In genomic region chr7:66450814-66451213, GRCh38 we compare ENCODE assay signal across 5 cellular contexts.
DNase-seq lines count a peak whose midpoint lies in the region; ATAC-seq and TF ChIP-seq lines count a peak whose summit lies in the region.
"Not testable (repeated sequence)": the region's sequence is repeated elsewhere in the genome, so short reads cannot be mapped to it uniquely, and the experiment has no call there.

No MANE protein-coding gene starts in this region.

- not testable (repeated sequence) for DNase-seq in IMR-90, nephron progenitor cell
- DNase-seq in fibroblast of the aortic adventitia (ENCODE audit: low read depth) (peak; percentile 24), iris pigment epithelial cell (ENCODE audit: low read depth) (peak; percentile 22), mesenchymal stem cell (peak; percentile 17)

- H2BK20ac ChIP-seq in IMR-90 (ENCODE audit: low read depth, low read length): not testable (repeated sequence)

- H3K4me3 ChIP-seq in IMR-90 (ENCODE audit: insufficient read depth, low read depth, low read length); fibroblast of the aortic adventitia (ENCODE audit: low read depth, low read length); mesenchymal stem cell (ENCODE audit: insufficient read depth in 1 of 2, low read depth in 1 of 2, low read length in 2 of 2): not testable (repeated sequence)

- not testable (repeated sequence) for H2BK120ac ChIP-seq in IMR-90 (ENCODE audit: low read depth, low read length); mesenchymal stem cell (ENCODE audit: low read depth, low read length)

- not testable (repeated sequence) for H3K36me3 ChIP-seq in IMR-90 (ENCODE audit: control insufficient read depth, insufficient read depth, low read length); mesenchymal stem cell (ENCODE audit: control insufficient read depth in 1 of 2, insufficient read depth in 2 of 2, low read depth in 1 of 2, low read length in 2 of 2)

- not testable (repeated sequence) for H4K91ac ChIP-seq in IMR-90 (ENCODE audit: insufficient read depth, low read depth, low read length)
- peak overlapping the region; percentile 27 for H4K91ac ChIP-seq in mesenchymal stem cell (ENCODE audit: low read length)

- not testable (repeated sequence) for H3K14ac ChIP-seq in IMR-90 (replicated peaks; ENCODE audit: low read depth, low read length); mesenchymal stem cell (ENCODE audit: low read length in 2 of 2)

- H3K27ac ChIP-seq in IMR-90 (ENCODE audit: insufficient read depth, low read length); mesenchymal stem cell (ENCODE audit: low read length, poor library complexity, severe bottlenecking): not testable (repeated sequence)

- intact Hi-C loops in IMR-90 (cut with micrococcal nuclease): not testable (repeated sequence)

- H2AK9ac ChIP-seq in IMR-90 (replicated peaks; ENCODE audit: low read depth, low read length, poor library complexity): not testable (repeated sequence)

- not testable (repeated sequence) for H3K4me1 ChIP-seq in IMR-90 (ENCODE audit: control insufficient read depth, insufficient read depth, low read length); mesenchymal stem cell (ENCODE audit: control insufficient read depth, insufficient read depth, low read depth, low read length)

- not testable (repeated sequence) for BruUV-seq in IMR-90 (replicated peaks; lab: Mats Ljungman, UMichigan)

- peak; percentile 27; the same call in 1 of the 2 replicates for ATAC-seq in IMR-90 (ENCODE audit: low read depth)

- not testable (repeated sequence) for H3K9me3 Mint-ChIP-seq in nephron progenitor cell

- not testable (repeated sequence) for TF ChIP-seq CTCF in IMR-90 (conservative IDR thresholded peaks at IDR 0.05; ENCODE audit: low read depth, low read length); fibroblast of the aortic adventitia (IDR thresholded peaks at IDR 0.05; ENCODE audit: insufficient read depth, low read length); nephron progenitor cell (IDR thresholded peaks at IDR 0.05)

- H2AFZ ChIP-seq in IMR-90 (replicated peaks; ENCODE audit: low read length, poor library complexity); mesenchymal stem cell (ENCODE audit: low read depth, low read length): not testable (repeated sequence)

- H3K23ac ChIP-seq in IMR-90 (ENCODE audit: low read depth, low read length); mesenchymal stem cell (ENCODE audit: low read length in 2 of 2): not testable (repeated sequence)

- H4K20me1 ChIP-seq in IMR-90 (ENCODE audit: insufficient read depth, low read length): not testable (repeated sequence)

- in situ Hi-C loops in IMR-90 (cut with MboI; ENCODE audit: low sequenced_read_pairs): not testable (repeated sequence)

- H3K27me3 ChIP-seq in IMR-90 (ENCODE audit: control insufficient read depth, insufficient read depth, low read length); mesenchymal stem cell (ENCODE audit: control insufficient read depth in 1 of 2, insufficient read depth in 1 of 2, low read length in 2 of 2): not testable (repeated sequence)

- H3K4me2 ChIP-seq in IMR-90 (ENCODE audit: low read depth, low read length); mesenchymal stem cell (ENCODE audit: low read length, poor library complexity, severe bottlenecking): not testable (repeated sequence)

- H3K27me3 Mint-ChIP-seq in nephron progenitor cell (ENCODE audit: low read depth, poor library complexity): not testable (repeated sequence)

- CTCF ChIA-PET in IMR-90 (lab: Yijun Ruan, JAX): interaction anchor here (1.0 kb wide), 1 partner anchor 310 kb away, joined by 3 read pairs; no protein-coding TSS in a partner anchor

- H3K4me3 Mint-ChIP-seq in nephron progenitor cell: not testable (repeated sequence)

- not testable (repeated sequence) for H2BK15ac ChIP-seq in IMR-90 (ENCODE audit: low read depth, low read length); mesenchymal stem cell (ENCODE audit: low read depth, poor library complexity, severe bottlenecking)

- not testable (repeated sequence) for H3K9me3 ChIP-seq in IMR-90 (ENCODE audit: control insufficient read depth, insufficient read depth, low read length); mesenchymal stem cell (ENCODE audit: control insufficient read depth, low read length)

- not testable (repeated sequence) for H3K18ac ChIP-seq in IMR-90 (ENCODE audit: low read depth, low read length); mesenchymal stem cell (ENCODE audit: low read depth in 1 of 2, low read length in 2 of 2)

- dilution Hi-C loops in IMR-90 (cut with HindIII; ENCODE audit: low sequenced_read_pairs, unreplicated experiment): not testable (repeated sequence)

- not testable (repeated sequence) for H3K9ac ChIP-seq in IMR-90 (ENCODE audit: low read depth, low read length); mesenchymal stem cell (ENCODE audit: low read length)

- WGBS in IMR-90 (ENCODE audit: extremely low coverage in 2 of 2, insufficient read length in 1 of 2), 2 experiments: no CpG with 5 or more reads among the region's 2 CpGs
- 81% methylated on average over 2 of the region's 2 CpGs for WGBS in mesenchymal stem cell

- H3K27ac Mint-ChIP-seq in nephron progenitor cell: peak overlapping the region; percentile 47

- POLR2A ChIA-PET in IMR-90 (lab: Charles Lee; ENCODE audit: unreplicated experiment): not testable (repeated sequence)

- H4K8ac ChIP-seq in IMR-90 (ENCODE audit: low read depth in 2 of 2, low read length in 2 of 2); mesenchymal stem cell (ENCODE audit: low read length): not testable (repeated sequence)

- H3K9me1 ChIP-seq in IMR-90 (ENCODE audit: insufficient read depth, low read length): not testable (repeated sequence)

- H4K5ac ChIP-seq in IMR-90 (ENCODE audit: low read depth, low read length): not testable (repeated sequence)

- not testable (repeated sequence) for H3K56ac ChIP-seq in IMR-90 (ENCODE audit: extremely low read depth, insufficient read depth, low read length)

- not testable (repeated sequence) for TF ChIP-seq POLR2A in IMR-90 (IDR thresholded peaks at IDR 0.05; ENCODE audit: low read depth, low read length)

- not testable (repeated sequence) for TF ChIP-seq RAD21 in IMR-90 (IDR thresholded peaks at IDR 0.05; ENCODE audit: low read length)

- not testable (repeated sequence) for H3K79me1 ChIP-seq in IMR-90 (ENCODE audit: low read depth in 1 of 2, low read length in 2 of 2); mesenchymal stem cell (replicated peaks; ENCODE audit: low read length, poor library complexity, severe bottlenecking)

- not testable (repeated sequence) for H2BK12ac ChIP-seq in mesenchymal stem cell (ENCODE audit: low read length in 2 of 2)

- H2BK5ac ChIP-seq in IMR-90 (ENCODE audit: low read depth, low read length, poor library complexity, severe bottlenecking); mesenchymal stem cell (ENCODE audit: low read depth, low read length, poor library complexity, severe bottlenecking): not testable (repeated sequence)

- not testable (repeated sequence) for H2AK5ac ChIP-seq in IMR-90 (ENCODE audit: low read depth, low read length); mesenchymal stem cell (ENCODE audit: low read length, severe bottlenecking)

- H3K36me3 Mint-ChIP-seq in nephron progenitor cell (ENCODE audit: low read depth): peaks cover 42% of the 10 kb centered on the region

- not testable (repeated sequence) for H3K4me1 Mint-ChIP-seq in nephron progenitor cell

- not testable (repeated sequence) for H3K4ac ChIP-seq in IMR-90 (ENCODE audit: low read depth, low read length); mesenchymal stem cell (ENCODE audit: low read depth in 1 of 2, low read length in 2 of 2)
